In the genomic region with DNA sequence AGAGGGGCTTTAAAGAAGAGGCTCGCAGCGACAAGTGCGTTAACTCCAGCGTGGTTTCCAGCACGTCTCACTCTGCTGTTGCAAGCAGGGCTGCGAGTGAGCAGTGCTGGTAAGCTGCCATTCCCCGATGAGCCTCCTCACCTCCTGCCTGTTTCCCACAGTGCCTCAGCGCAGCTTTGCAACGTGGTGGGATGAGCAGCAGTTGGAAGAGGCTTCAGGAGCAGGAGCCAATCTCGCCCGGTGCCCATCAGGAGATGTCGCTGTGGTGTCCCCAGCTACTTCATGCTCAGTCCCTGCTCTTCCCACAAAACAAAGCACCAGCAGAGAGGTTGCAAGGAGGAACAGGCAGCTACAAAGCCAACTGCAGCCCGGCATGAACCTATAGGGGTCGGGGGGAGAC, we compare ENCODE assay signal across 20 cellular contexts. TPM values are rescaled to one million over a fixed set of nuclear protein-coding genes. Genes with fewer than 3 reads are reported as not detected.
DNase-seq lines count a peak whose midpoint lies in the region; ATAC-seq and TF ChIP-seq lines count a peak whose summit lies in the region.
"Had no signal": no experiment of that assay in that cellular context is flagged by ENCODE, and none has a peak within 500 bp of the region (broad histone marks: within the 10 kb centered on the region; RNA-seq: fewer than 3 reads in every experiment).

No MANE protein-coding gene starts in this region.

- peaks cover 2 to 97% (median 65%) of the 10 kb centered on the region in 45 donors for H3K27me3 ChIP-seq in dorsolateral prefrontal cortex
- H3K27me3 ChIP-seq: right lobe of liver had no signal

- intact Hi-C loops in dorsolateral prefrontal cortex (cut with DNase I): no loop called here

- peak overlapping the region in 3 of 59 donors; percentile 1 to 8 (median 5) for H3K27ac ChIP-seq in dorsolateral prefrontal cortex
- H3K27ac ChIP-seq: foreskin keratinocyte, right lobe of liver had no signal

- peak in 35 of 56 donors; percentile 8 to 56 (median 25) for TF ChIP-seq CTCF in dorsolateral prefrontal cortex (IDR thresholded peaks at IDR 0.05 in 54 of 56, conservative IDR thresholded peaks at IDR 0.05 in 2 of 56; ENCODE audit: low read depth in 1 of 56, partially characterized antibody in 56 of 56)

- DNase-seq in DMS53 (lab: John Stamatoyannopoulos, UW): peak; percentile 60
- peak; percentile 29 for DNase-seq in NCI-H2107 treated with DMSO at 0.1 percent for 48 hours (lab: John Stamatoyannopoulos, UW; ENCODE audit: unreplicated experiment)
- DNase-seq in dorsolateral prefrontal cortex: peak in 8 of 10 donors; percentile 29 to 82 (median 71)
- DNase-seq in occipital lobe (lab: John Stamatoyannopoulos, UW): peak; percentile 65
- no peak for DNase-seq in SW 1271 (lab: John Stamatoyannopoulos, UW)
- no peak for DNase-seq in DMS79 treated with DMSO at 0.1 percent for 48 hours (lab: John Stamatoyannopoulos, UW)
- no peak for DNase-seq in NCI-H2029 treated with DMSO at 0.1 percent for 48 hours (lab: John Stamatoyannopoulos, UW)
- DNase-seq: activated CD4-positive, CD25-positive, alpha-beta regulatory T cell treated with anti-CD3 and anti-CD28 coated beads, Interleukin-2, amount 50 U/mL, for 72 hours; activated naive CD4-positive, alpha-beta T cell treated with anti-CD3 and anti-CD28 coated beads for 36 hours; activated T-cell treated with anti-CD3 and anti-CD28 coated beads, Interleukin-2, amount 50 U/mL, for 48 hours; CD4-positive, CD25-positive, alpha-beta regulatory T cell; DMS 273 treated with DMSO at 0.1 percent for 48 hours; foreskin keratinocyte; MM.1S; NCI-H1694; NCI-H226; right lobe of liver; stimulated activated CD4-positive, alpha-beta T cell treated with anti-CD3 and anti-CD28 coated beads, Interleukin-15, amount 100 ng/mL, for 24 hours had no signal

- ATAC-seq in HG02571 (IDR thresholded peaks at IDR 0.05; ENCODE audit: unreplicated experiment): no peak
- ATAC-seq: foreskin keratinocyte, right lobe of liver had no signal

- H3K4me3 ChIP-seq in dorsolateral prefrontal cortex: peak overlapping the region in 38 of 59 donors; percentile 3 to 45 (median 24)
- H3K4me3 ChIP-seq: right lobe of liver had no signal

RNA-seq across cellular contexts. Expression of a gene that starts 2.4 kb away (rescaled TPM):
- 100 to 1,000 TPM in 9 of 120 experiments, 10 to 100 TPM in 111; 15.6 to 151 (median 47.6) TPM for total RNA-seq in dorsolateral prefrontal cortex
- total RNA-seq in occipital lobe: 4.8 TPM
- total RNA-seq: foreskin keratinocyte, osteoblast had no signal

Comparison
In these comparisons a context has a peak if more than half of its experiments do, and no peak if none do; other contexts are left out.
1. DNase-seq: peak in DMS53 (single experiment), NCI-H2107 treated with DMSO at 0.1 percent for 48 hours (single experiment), dorsolateral prefrontal cortex (8 of 10) and occipital lobe (single experiment); none in SW 1271 (0 of 2), DMS79 treated with DMSO at 0.1 percent for 48 hours (single experiment) and NCI-H2029 treated with DMSO at 0.1 percent for 48 hours (single experiment).